Comparison of ENCODE assay signal across 25 cellular contexts in the genomic region with DNA sequence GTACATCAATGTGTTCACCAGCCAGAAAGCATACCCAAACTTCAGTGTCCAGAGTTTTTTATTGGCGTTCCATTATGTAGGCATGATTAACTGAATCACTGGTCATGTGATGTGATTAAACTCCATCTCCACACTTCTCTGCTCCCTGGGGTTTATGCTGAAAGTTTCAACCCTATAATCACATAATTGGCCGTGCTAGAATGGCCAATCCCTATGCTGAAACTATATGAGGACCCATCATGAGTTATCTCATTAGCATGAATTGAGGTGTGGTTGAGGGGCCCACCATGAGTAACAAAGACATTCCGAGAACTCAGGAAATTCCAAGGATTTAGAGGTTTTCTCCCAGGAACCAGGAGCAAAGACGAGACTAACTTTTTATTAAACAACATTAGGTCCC. TPM values are rescaled to one million over a fixed set of nuclear protein-coding genes. Genes with fewer than 3 reads are reported as not detected.
DNase-seq lines count a peak whose midpoint lies in the region; ATAC-seq and TF ChIP-seq lines count a peak whose summit lies in the region.
"Had no signal": no experiment of that assay in that cellular context is flagged by ENCODE, and none has a peak within 500 bp of the region (broad histone marks: within the 10 kb centered on the region; RNA-seq: fewer than 3 reads in every experiment).

No MANE protein-coding gene starts in this region.

- H3K14ac ChIP-seq in trophoblast cell (ENCODE audit: low read length) = no peak overlapping the region

- no peak overlapping the region for H2BK5ac ChIP-seq in trophoblast cell (ENCODE audit: low read depth, low read length, poor library complexity)

- H2AK5ac ChIP-seq in trophoblast cell (ENCODE audit: low read length) = no peak overlapping the region

- H3K4me2 ChIP-seq in trophoblast cell (ENCODE audit: low read length) = no peak overlapping the region

- no peak for ATAC-seq in HG03442 (IDR thresholded peaks at IDR 0.05; ENCODE audit: unreplicated experiment)
- no peak for ATAC-seq in activated T-cell treated with anti-CD3 and anti-CD28 coated beads, Interleukin-2, amount 50 U/mL, for 72 hours (replicated peaks in 1 of 2)
- ATAC-seq: HepG2; stimulated activated naive CD8-positive, alpha-beta T cell treated with anti-CD3 and anti-CD28 coated beads, Interleukin-15, Interleukin-2, amounts not matched to agents 100 U/mL and 50 U/mL, for 24 hours; T-cell had no signal

- H4K91ac ChIP-seq in trophoblast cell (ENCODE audit: low read depth, low read length) = no peak overlapping the region

- in situ Hi-C loops in brain microvascular endothelial cell (cut with HindIII; ENCODE audit: low pct_ligation_motif_present, low sequenced_read_pairs) = no loop called here

- H2BK120ac ChIP-seq in trophoblast cell (ENCODE audit: insufficient read depth, low read length, poor library complexity) = no peak overlapping the region

- no peak overlapping the region for H3K9ac ChIP-seq in trophoblast cell (ENCODE audit: low read length)

- H3K4ac ChIP-seq in trophoblast cell (ENCODE audit: low read depth, low read length) = no peak overlapping the region

- no peak overlapping the region for H2BK12ac ChIP-seq in trophoblast cell (ENCODE audit: low read length)

- TF ChIP-seq CTCF in brain microvascular endothelial cell (IDR thresholded peaks at IDR 0.05; ENCODE audit: low read depth, low read length, missing control alignments) = no peak

- no peaks in the 10 kb centered on the region for H3K36me3 Mint-ChIP-seq in activated T-cell treated with anti-CD3 and anti-CD28 coated beads, Interleukin-2, amount 50 U/mL, for 24 hours (ENCODE audit: low read depth)
- H3K36me3 Mint-ChIP-seq in activated T-cell treated with anti-CD3 and anti-CD28 coated beads, Interleukin-2, amount 50 U/mL, for 72 hours (ENCODE audit: insufficient read depth in 2 of 2) = no peaks in the 10 kb centered on the region
- H3K36me3 Mint-ChIP-seq: CD8-positive, alpha-beta memory T cell; T-cell had no signal

- H3K4me1 Mint-ChIP-seq in activated T-cell treated with anti-CD3 and anti-CD28 coated beads, Interleukin-2, amount 50 U/mL, for 24 hours (ENCODE audit: low read depth) = peaks cover 5% of the 10 kb centered on the region
- peaks cover 6% of the 10 kb centered on the region for H3K4me1 Mint-ChIP-seq in activated T-cell treated with anti-CD3 and anti-CD28 coated beads, Interleukin-2, amount 50 U/mL, for 72 hours (ENCODE audit: low read depth)
- H3K4me1 Mint-ChIP-seq: CD8-positive, alpha-beta memory T cell; nephron; T-cell had no signal

- no peak overlapping the region for H3K4me3 Mint-ChIP-seq in activated T-cell treated with anti-CD3 and anti-CD28 coated beads, Interleukin-2, amount 50 U/mL, for 24 hours
- no peak overlapping the region for H3K4me3 Mint-ChIP-seq in activated T-cell treated with anti-CD3 and anti-CD28 coated beads, Interleukin-2, amount 50 U/mL, for 72 hours
- H3K4me3 Mint-ChIP-seq: CD8-positive, alpha-beta memory T cell; nephron; T-cell had no signal

- no peaks in the 10 kb centered on the region for H3K9me3 Mint-ChIP-seq in activated T-cell treated with anti-CD3 and anti-CD28 coated beads, Interleukin-2, amount 50 U/mL, for 24 hours
- H3K9me3 Mint-ChIP-seq in activated T-cell treated with anti-CD3 and anti-CD28 coated beads, Interleukin-2, amount 50 U/mL, for 72 hours = no peaks in the 10 kb centered on the region
- H3K9me3 Mint-ChIP-seq: CD8-positive, alpha-beta memory T cell; nephron; T-cell had no signal

- H3K4me1 ChIP-seq in trophoblast cell (ENCODE audit: control insufficient read depth in 1 of 2, insufficient read depth in 2 of 2, low read length in 2 of 2) = no peaks in the 10 kb centered on the region
- H3K4me1 ChIP-seq: left ventricle myocardium inferior, thyroid gland had no signal

- no peaks in the 10 kb centered on the region for H3K36me3 ChIP-seq in brain microvascular endothelial cell (replicated peaks)
- H3K36me3 ChIP-seq in trophoblast cell (ENCODE audit: control insufficient read depth in 1 of 2, insufficient read depth in 2 of 2, low read length in 2 of 2) = no peaks in the 10 kb centered on the region
- H3K36me3 ChIP-seq: left ventricle myocardium inferior, thyroid gland had no signal

- no peaks in the 10 kb centered on the region for H3K79me1 ChIP-seq in trophoblast cell (ENCODE audit: low read length)

- H3K9me3 ChIP-seq in trophoblast cell (ENCODE audit: insufficient read depth, low read depth, low read length) = no peaks in the 10 kb centered on the region
- H3K9me3 ChIP-seq: left ventricle myocardium inferior, thyroid gland had no signal

- no peak overlapping the region for H2AFZ ChIP-seq in trophoblast cell (ENCODE audit: insufficient read depth, low read length, poor library complexity)

- H3K23ac ChIP-seq in trophoblast cell (ENCODE audit: low read length) = no peak overlapping the region

- no peaks in the 10 kb centered on the region for H3K79me2 ChIP-seq in trophoblast cell (ENCODE audit: control insufficient read depth, insufficient read depth, low read length, poor library complexity)

- H3K18ac ChIP-seq in trophoblast cell (ENCODE audit: low read length) = no peak overlapping the region

- H3K27ac ChIP-seq in brain microvascular endothelial cell = no peak overlapping the region
- no peak overlapping the region for H3K27ac ChIP-seq in trophoblast cell (ENCODE audit: low read depth, low read length)
- H3K27ac ChIP-seq: left ventricle myocardium inferior, thyroid gland had no signal

- H3K27ac Mint-ChIP-seq in activated T-cell treated with anti-CD3 and anti-CD28 coated beads, Interleukin-2, amount 50 U/mL, for 24 hours = no peak overlapping the region
- H3K27ac Mint-ChIP-seq in activated T-cell treated with anti-CD3 and anti-CD28 coated beads, Interleukin-2, amount 50 U/mL, for 72 hours = no peak overlapping the region
- H3K27ac Mint-ChIP-seq: nephron, progenitor cell of endocrine pancreas, T-cell had no signal

- DNase-seq in Daoy (ENCODE audit: low read depth) (peak; percentile 16), HT1080 (ENCODE audit: low read depth) (peak; percentile 74), brain microvascular endothelial cell (peak; percentile 17), renal cortical epithelial cell (ENCODE audit: low read depth) (peak; percentile 30), trophoblast cell (no peak)
- DNase-seq in activated T-cell treated with anti-CD3 and anti-CD28 coated beads, Interleukin-2, amount 50 U/mL, for 24 hours = no peak
- DNase-seq in activated T-cell treated with anti-CD3 and anti-CD28 coated beads, Interleukin-2, amount 50 U/mL, for 72 hours = no peak
- DNase-seq: activated CD8-positive, alpha-beta memory T cell treated with anti-CD3 and anti-CD28 coated beads, Interleukin-2, amount 50 U/mL, for 4 hours; activated effector memory CD4-positive, alpha-beta T cell treated with anti-CD3 and anti-CD28 coated beads, Interleukin-2, amount 50 U/mL, for 16 hours; CD8-positive, alpha-beta memory T cell; DMS79; head of caudate nucleus; left ventricle myocardium inferior; midbrain; NCI-H1436; NCI-H526; SHP77; stimulated activated CD4-positive, alpha-beta T cell treated with anti-CD3 and anti-CD28 coated beads, Interleukin-4, amount 100 ng/mL, for 1 hour; stimulated activated naive CD8-positive, alpha-beta T cell treated with anti-CD3 and anti-CD28 coated beads, Interleukin-15, Interleukin-2, amounts not matched to agents 100 U/mL and 50 U/mL, for 24 hours; T-cell; thyroid gland had no signal

- peaks cover 11% of the 10 kb centered on the region for H3K27me3 Mint-ChIP-seq in activated T-cell treated with anti-CD3 and anti-CD28 coated beads, Interleukin-2, amount 50 U/mL, for 24 hours
- peaks cover 6% of the 10 kb centered on the region for H3K27me3 Mint-ChIP-seq in activated T-cell treated with anti-CD3 and anti-CD28 coated beads, Interleukin-2, amount 50 U/mL, for 72 hours (ENCODE audit: low read depth)

- no peak overlapping the region for H4K8ac ChIP-seq in trophoblast cell (ENCODE audit: low read depth, low read length)

- H3K4me3 ChIP-seq in brain microvascular endothelial cell (ENCODE audit: low read depth, low read length) (no peak overlapping the region), trophoblast cell (ENCODE audit: low read depth, low read length) (no peak overlapping the region)
- H3K4me3 ChIP-seq: left ventricle myocardium inferior, thyroid gland had no signal

- no peaks in the 10 kb centered on the region for H3K27me3 ChIP-seq in brain microvascular endothelial cell (replicated peaks)
- H3K27me3 ChIP-seq in trophoblast cell (ENCODE audit: insufficient read depth, low read length) = no peaks in the 10 kb centered on the region
- H3K27me3 ChIP-seq: thyroid gland had no signal

- no CpG with 5 or more reads among the region's 4 CpGs for WGBS in trophoblast cell (ENCODE audit: extremely low coverage, insufficient coverage, insufficient read length)

- no peak overlapping the region for H4K12ac ChIP-seq in trophoblast cell (ENCODE audit: low read depth, low read length)

RNA-seq across cellular contexts. Expression of a gene that starts 31.8 kb away (rescaled TPM):
- 28.5 and 32.1 TPM in 2 replicates for total RNA-seq in Daoy (2014; rRNA removed; shearing (Covaris generic))
- 39.2 and 49.7 TPM in 2 replicates for total RNA-seq in HT1080 (2014; rRNA removed; shearing (Covaris generic))
- 24.7 and 31.5 TPM in 2 replicates for polyA plus RNA-seq in HT1080 (2015; cell fraction: cytosol; rRNA removed)
- 23.8 and 28.0 TPM in 2 replicates for polyA plus RNA-seq in HT1080 (2015; cell fraction: nucleus; rRNA removed)
- total RNA-seq in renal cortical epithelial cell = 59.5 and 83.0 TPM in 2 replicates
- 12.5 and 12.9 TPM in 2 replicates for polyA plus RNA-seq in trophoblast cell (2013)
- 10 to 100 TPM; 19.7 to 23.7 TPM for total RNA-seq in activated T-cell treated with anti-CD3 and anti-CD28 coated beads, Interleukin-2, amount 50 U/mL, for 72 hours

Comparison
In these comparisons a context has a peak if more than half of its experiments do, and no peak if none do; other contexts are left out.
1. DNase-seq: peak in Daoy (single experiment), HT1080 (single experiment), brain microvascular endothelial cell (single experiment) and renal cortical epithelial cell (single experiment); none in trophoblast cell (0 of 2), activated T-cell treated with anti-CD3 and anti-CD28 coated beads, Interleukin-2, amount 50 U/mL, for 24 hours (single experiment) and activated T-cell treated with anti-CD3 and anti-CD28 coated beads, Interleukin-2, amount 50 U/mL, for 72 hours (0 of 2).